1 cellular context compared by ENCODE assay signal in genomic region chr11:65860278-65861164, GRCh38.
TF ChIP-seq lines count a peak whose summit lies in the region.

Gene MUS81, plus strand, starts transcription at chr11:65860433. Its CDS starts 321 bp downstream, at chr11:65860754.

TF ChIP-seq in K562, 482 proteins besides CTCF, POLR2A, EP300 and RAD21 (continued from another document and continues in another):
- TF ChIP-seq TSHZ1 (CRISPR knock-in tag; IDR thresholded peaks at IDR 0.05) (no peak), FOXP1 (CRISPR knock-in tag; IDR thresholded peaks at IDR 0.05) (no peak), ZBTB17 (CRISPR knock-in tag; IDR thresholded peaks at IDR 0.05) (0 out of 2 replicates have a peak, but pooled peaks have one; percentile 68), IRF9 (tag; IDR thresholded peaks at IDR 0.05) (no peak), SIN3B (IDR thresholded peaks at IDR 0.05; ENCODE audit: low read depth) (peak; percentile 61), NR2C1 (IDR thresholded peaks at IDR 0.05) (peak; percentile 68), NR2C1 (tag; IDR thresholded peaks at IDR 0.05) (peak; percentile 60), ZBTB43 (CRISPR knock-in tag; IDR thresholded peaks at IDR 0.05) (no peak), NFIX (CRISPR knock-in tag; IDR thresholded peaks at IDR 0.05; ENCODE audit: low read depth) (peak; percentile 52; the same call in 1 of the 2 replicates), ZBTB40 (IDR thresholded peaks at IDR 0.05) (peak; percentile 78), ZBTB40 (CRISPR knock-in tag; IDR thresholded peaks at IDR 0.05) (no peak), ZNF764 (CRISPR knock-in tag; IDR thresholded peaks at IDR 0.05; ENCODE audit: low read depth) (0 out of 2 replicates have a peak, but pooled peaks have one; percentile 48), ZBTB34 (CRISPR knock-in tag; IDR thresholded peaks at IDR 0.05) (no peak), ZNF511 (CRISPR knock-in tag; IDR thresholded peaks at IDR 0.05) (peak; percentile 54; the same call in 1 of the 2 replicates), TAL1 (IDR thresholded peaks at IDR 0.05) (no peak), PTRF (tag; IDR thresholded peaks at IDR 0.05) (no peak), DPF2 (IDR thresholded peaks at IDR 0.05) (no peak), NR2C2 (CRISPR knock-in tag; IDR thresholded peaks at IDR 0.05) (no peak), NR2C2 (tag; IDR thresholded peaks at IDR 0.05) (peak; percentile 84), BCOR (IDR thresholded peaks at IDR 0.05) (peak; percentile 55), E4F1 (CRISPR knock-in tag; IDR thresholded peaks at IDR 0.05; ENCODE audit: borderline replicate concordance) (no peak), MIER1 (IDR thresholded peaks at IDR 0.05; ENCODE audit: low read depth) (no peak), HLTF (IDR thresholded peaks at IDR 0.05) (no peak), KLF6 (CRISPR knock-in tag; IDR thresholded peaks at IDR 0.05; ENCODE audit: borderline replicate concordance) (peak; percentile 57; the same call in 1 of the 2 replicates), SAFB (IDR thresholded peaks at IDR 0.05; ENCODE audit: borderline replicate concordance, low read depth, low read length) (no peak), SRSF1 (IDR thresholded peaks at IDR 0.05; ENCODE audit: low read depth, low read length) (no peak), ADNP (tag; IDR thresholded peaks at IDR 0.05) (no peak), HMBOX1 (IDR thresholded peaks at IDR 0.05) (peak; percentile 55; the same call in 1 of the 2 replicates), THRAP3 (IDR thresholded peaks at IDR 0.05; ENCODE audit: borderline replicate concordance) (no peak), DACH1 (IDR thresholded peaks at IDR 0.05; ENCODE audit: partially characterized antibody) (no peak), SAP30 (IDR thresholded peaks at IDR 0.05; ENCODE audit: borderline replicate concordance, insufficient read depth, low read depth, low read length, poor library complexity, severe bottlenecking) (peak; percentile 79), HMG20B (CRISPR knock-in tag; IDR thresholded peaks at IDR 0.05) (no peak), TEAD4 (IDR thresholded peaks at IDR 0.05; ENCODE audit: low read length) (no peak), TEAD4 (CRISPR knock-in tag; IDR thresholded peaks at IDR 0.05; ENCODE audit: borderline replicate concordance) (no peak), HNRNPL (IDR thresholded peaks at IDR 0.05; ENCODE audit: low read depth, low read length) (peak; percentile 27; the same call in 1 of the 2 replicates), SP1 (CRISPR knock-in tag; IDR thresholded peaks at IDR 0.05) (peak; percentile 95)
